ENCODE assay signal across 1 cellular context in the genomic region with DNA sequence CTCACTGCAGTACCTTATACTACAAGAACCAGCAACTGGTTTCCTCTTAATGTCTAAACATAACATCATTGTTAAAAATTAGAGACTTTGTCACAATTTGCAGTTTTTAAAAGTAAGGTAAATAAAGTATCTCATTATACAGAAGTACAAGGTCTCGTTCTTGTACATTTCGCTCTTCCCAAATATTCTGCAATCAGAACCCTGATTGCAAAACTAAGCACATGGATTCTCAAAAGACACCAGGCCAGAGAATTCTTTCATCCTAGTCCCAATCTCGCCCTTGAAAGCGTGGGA.
TF ChIP-seq lines count a peak whose summit lies in the region.

No MANE protein-coding gene starts in this region.

TF ChIP-seq in SK-N-SH, 30 proteins besides CTCF, POLR2A, EP300 and RAD21 (continued from another document):
- TF ChIP-seq, protein P1, sequence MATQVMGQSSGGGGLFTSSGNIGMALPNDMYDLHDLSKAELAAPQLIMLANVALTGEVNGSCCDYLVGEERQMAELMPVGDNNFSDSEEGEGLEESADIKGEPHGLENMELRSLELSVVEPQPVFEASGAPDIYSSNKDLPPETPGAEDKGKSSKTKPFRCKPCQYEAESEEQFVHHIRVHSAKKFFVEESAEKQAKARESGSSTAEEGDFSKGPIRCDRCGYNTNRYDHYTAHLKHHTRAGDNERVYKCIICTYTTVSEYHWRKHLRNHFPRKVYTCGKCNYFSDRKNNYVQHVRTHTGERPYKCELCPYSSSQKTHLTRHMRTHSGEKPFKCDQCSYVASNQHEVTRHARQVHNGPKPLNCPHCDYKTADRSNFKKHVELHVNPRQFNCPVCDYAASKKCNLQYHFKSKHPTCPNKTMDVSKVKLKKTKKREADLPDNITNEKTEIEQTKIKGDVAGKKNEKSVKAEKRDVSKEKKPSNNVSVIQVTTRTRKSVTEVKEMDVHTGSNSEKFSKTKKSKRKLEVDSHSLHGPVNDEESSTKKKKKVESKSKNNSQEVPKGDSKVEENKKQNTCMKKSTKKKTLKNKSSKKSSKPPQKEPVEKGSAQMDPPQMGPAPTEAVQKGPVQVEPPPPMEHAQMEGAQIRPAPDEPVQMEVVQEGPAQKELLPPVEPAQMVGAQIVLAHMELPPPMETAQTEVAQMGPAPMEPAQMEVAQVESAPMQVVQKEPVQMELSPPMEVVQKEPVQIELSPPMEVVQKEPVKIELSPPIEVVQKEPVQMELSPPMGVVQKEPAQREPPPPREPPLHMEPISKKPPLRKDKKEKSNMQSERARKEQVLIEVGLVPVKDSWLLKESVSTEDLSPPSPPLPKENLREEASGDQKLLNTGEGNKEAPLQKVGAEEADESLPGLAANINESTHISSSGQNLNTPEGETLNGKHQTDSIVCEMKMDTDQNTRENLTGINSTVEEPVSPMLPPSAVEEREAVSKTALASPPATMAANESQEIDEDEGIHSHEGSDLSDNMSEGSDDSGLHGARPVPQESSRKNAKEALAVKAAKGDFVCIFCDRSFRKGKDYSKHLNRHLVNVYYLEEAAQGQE (IDR thresholded peaks at IDR 0.05; ENCODE audit: low read depth, low read length), result no peak
- TF ChIP-seq SMC3 (IDR thresholded peaks at IDR 0.05; ENCODE audit: low read depth, low read length) (no peak), NRF1 (IDR thresholded peaks at IDR 0.05; ENCODE audit: low read depth, low read length) (no peak), TCF12 (IDR thresholded peaks at IDR 0.05) (no peak), TEAD4 (IDR thresholded peaks at IDR 0.05; ENCODE audit: borderline replicate concordance, insufficient read depth) (no peak), MEF2A (IDR thresholded peaks at IDR 0.05; ENCODE audit: borderline replicate concordance, low read depth) (no peak), RXRA (IDR thresholded peaks at IDR 0.05; ENCODE audit: borderline replicate concordance, low read depth) (no peak), NFIC (IDR thresholded peaks at IDR 0.05; ENCODE audit: borderline replicate concordance) (no peak)
- TF ChIP-seq, protein P2, sequence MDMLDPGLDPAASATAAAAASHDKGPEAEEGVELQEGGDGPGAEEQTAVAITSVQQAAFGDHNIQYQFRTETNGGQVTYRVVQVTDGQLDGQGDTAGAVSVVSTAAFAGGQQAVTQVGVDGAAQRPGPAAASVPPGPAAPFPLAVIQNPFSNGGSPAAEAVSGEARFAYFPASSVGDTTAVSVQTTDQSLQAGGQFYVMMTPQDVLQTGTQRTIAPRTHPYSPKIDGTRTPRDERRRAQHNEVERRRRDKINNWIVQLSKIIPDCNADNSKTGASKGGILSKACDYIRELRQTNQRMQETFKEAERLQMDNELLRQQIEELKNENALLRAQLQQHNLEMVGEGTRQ (IDR thresholded peaks at IDR 0.05; ENCODE audit: borderline replicate concordance, low read depth, low read length), result no peak
- TF ChIP-seq, protein P3, sequence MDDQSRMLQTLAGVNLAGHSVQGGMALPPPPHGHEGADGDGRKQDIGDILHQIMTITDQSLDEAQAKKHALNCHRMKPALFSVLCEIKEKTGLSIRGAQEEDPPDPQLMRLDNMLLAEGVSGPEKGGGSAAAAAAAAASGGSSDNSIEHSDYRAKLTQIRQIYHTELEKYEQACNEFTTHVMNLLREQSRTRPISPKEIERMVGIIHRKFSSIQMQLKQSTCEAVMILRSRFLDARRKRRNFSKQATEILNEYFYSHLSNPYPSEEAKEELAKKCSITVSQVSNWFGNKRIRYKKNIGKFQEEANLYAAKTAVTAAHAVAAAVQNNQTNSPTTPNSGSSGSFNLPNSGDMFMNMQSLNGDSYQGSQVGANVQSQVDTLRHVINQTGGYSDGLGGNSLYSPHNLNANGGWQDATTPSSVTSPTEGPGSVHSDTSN (IDR thresholded peaks at IDR 0.05), result no peak
- TF ChIP-seq, protein P4, sequence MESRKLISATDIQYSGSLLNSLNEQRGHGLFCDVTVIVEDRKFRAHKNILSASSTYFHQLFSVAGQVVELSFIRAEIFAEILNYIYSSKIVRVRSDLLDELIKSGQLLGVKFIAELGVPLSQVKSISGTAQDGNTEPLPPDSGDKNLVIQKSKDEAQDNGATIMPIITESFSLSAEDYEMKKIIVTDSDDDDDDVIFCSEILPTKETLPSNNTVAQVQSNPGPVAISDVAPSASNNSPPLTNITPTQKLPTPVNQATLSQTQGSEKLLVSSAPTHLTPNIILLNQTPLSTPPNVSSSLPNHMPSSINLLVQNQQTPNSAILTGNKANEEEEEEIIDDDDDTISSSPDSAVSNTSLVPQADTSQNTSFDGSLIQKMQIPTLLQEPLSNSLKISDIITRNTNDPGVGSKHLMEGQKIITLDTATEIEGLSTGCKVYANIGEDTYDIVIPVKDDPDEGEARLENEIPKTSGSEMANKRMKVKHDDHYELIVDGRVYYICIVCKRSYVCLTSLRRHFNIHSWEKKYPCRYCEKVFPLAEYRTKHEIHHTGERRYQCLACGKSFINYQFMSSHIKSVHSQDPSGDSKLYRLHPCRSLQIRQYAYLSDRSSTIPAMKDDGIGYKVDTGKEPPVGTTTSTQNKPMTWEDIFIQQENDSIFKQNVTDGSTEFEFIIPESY (IDR thresholded peaks at IDR 0.05; ENCODE audit: borderline replicate concordance, low read depth), result no peak
TF ChIP-seq in SK-N-SH: peak in this region for 0.
